Comparison of ENCODE assay signal across 7 cellular contexts in genomic region chr21:14383596-14384210, GRCh38. TPM values are rescaled to one million over a fixed set of nuclear protein-coding genes. Genes with fewer than 3 reads are reported as not detected.
DNase-seq lines count a peak whose midpoint lies in the region; ATAC-seq and TF ChIP-seq lines count a peak whose summit lies in the region.

No MANE protein-coding gene starts in this region.

- TF ChIP-seq EP300 in ovary (IDR thresholded peaks at IDR 0.05) = no peak

- TF ChIP-seq POLR2A in ovary (IDR thresholded peaks at IDR 0.05) = no peak

- ATAC-seq in GM21381 (IDR thresholded peaks at IDR 0.05; ENCODE audit: unreplicated experiment) (peak; percentile 21), HG03521 (IDR thresholded peaks at IDR 0.05; ENCODE audit: unreplicated experiment) (peak; percentile 15)

- intact Hi-C loops in ovary (cut with DNase I) = no loop called here

- peak overlapping the region; percentile 74 for H3K4me3 ChIP-seq in ovary

- whole genome bisulfite sequencing in ovary, 3 donors = 6 to 7% (median 6%) methylated on average over 21 of the region's 21 CpGs

- H3K27ac ChIP-seq in VCaP = peak overlapping the region; percentile 61
- peak overlapping the region; percentile 54 to 80 for H3K27ac ChIP-seq in ovary

- peaks cover 2% of the 10 kb centered on the region for H3K4me1 ChIP-seq in ovary (ENCODE audit: insufficient read depth)

- H3K36me3 ChIP-seq in ovary = no peaks in the 10 kb centered on the region

- peak; percentile 8 for DNase-seq in GM10266 (ENCODE audit: extremely low spot score)
- peak; percentile 32 for DNase-seq in fibroblast of the conjunctiva (ENCODE audit: low read depth)
- DNase-seq in ovary = no peak
- no peak for DNase-seq in activated effector memory CD4-positive, alpha-beta T cell treated with anti-CD3 and anti-CD28 coated beads, Interleukin-2, amount 50 U/mL, for 16 hours

- TF ChIP-seq CTCF in GM10266 (IDR thresholded peaks at IDR 0.05; ENCODE audit: control insufficient read depth, insufficient read depth, low read depth, missing control alignments) = no peak
- no peak for TF ChIP-seq CTCF in VCaP (conservative IDR thresholded peaks at IDR 0.05)
- TF ChIP-seq CTCF in ovary (IDR thresholded peaks at IDR 0.05) = no peak

- no peaks in the 10 kb centered on the region for H3K9me3 ChIP-seq in ovary

- no peaks in the 10 kb centered on the region for H3K27me3 ChIP-seq in ovary

RNA-seq across cellular contexts. Expression of gene HSPA13, which starts 0.8 kb away (rescaled TPM):
- total RNA-seq in ovary = 10 to 100 TPM; 17.3 to 39.1 (median 27.7) TPM
- polyA plus RNA-seq in ovary = 10 to 100 TPM; 12.9 to 14.3 TPM

Comparison
In these comparisons a context has a peak if more than half of its experiments do, and no peak if none do; other contexts are left out.
1. DNase-seq: peak in GM10266 (single experiment) and fibroblast of the conjunctiva (single experiment); none in ovary (0 of 5) and activated effector memory CD4-positive, alpha-beta T cell treated with anti-CD3 and anti-CD28 coated beads, Interleukin-2, amount 50 U/mL, for 16 hours (single experiment).